Comparison of ENCODE assay signal across 1 cellular context in genomic region chr17:29149431-29150064, GRCh38.
TF ChIP-seq lines count a peak whose summit lies in the region.

No MANE protein-coding gene starts in this region.

TF ChIP-seq in WTC11, 78 proteins besides CTCF, POLR2A, EP300 and RAD21 (continued from another document):
- no peak for TF ChIP-seq USF2 (CRISPR knock-in tag; IDR thresholded peaks at IDR 0.05)
- TF ChIP-seq RELA (CRISPR knock-in tag; IDR thresholded peaks at IDR 0.05; ENCODE audit: borderline replicate concordance): no peak
- TF ChIP-seq MAX (CRISPR knock-in tag; IDR thresholded peaks at IDR 0.05): no peak
- TF ChIP-seq ERG (CRISPR knock-in tag; IDR thresholded peaks at IDR 0.05): no peak
- no peak for TF ChIP-seq NR3C1 (CRISPR knock-in tag; conservative IDR thresholded peaks at IDR 0.05; ENCODE audit: low read depth)
- TF ChIP-seq GRHL2 (CRISPR knock-in tag; IDR thresholded peaks at IDR 0.05; ENCODE audit: insufficient replicate concordance, severe bottlenecking): no peak
- no peak for TF ChIP-seq TCF7 (CRISPR knock-in tag; IDR thresholded peaks at IDR 0.05; ENCODE audit: low read depth)
- TF ChIP-seq STAT6 (CRISPR knock-in tag; conservative IDR thresholded peaks at IDR 0.05; ENCODE audit: low read depth): no peak
- no peak for TF ChIP-seq SMAD4 (CRISPR knock-in tag; IDR thresholded peaks at IDR 0.05)
- no peak for TF ChIP-seq EMX1 (CRISPR knock-in tag; IDR thresholded peaks at IDR 0.05)
